9 cellular contexts compared by ENCODE assay signal in genomic region chr3:165642761-165643432, GRCh38.
DNase-seq lines count a peak whose midpoint lies in the region; ATAC-seq, FAIRE-seq and TF ChIP-seq lines count a peak whose summit lies in the region.
"Had no signal": no experiment of that assay in that cellular context is flagged by ENCODE, and none has a peak within 500 bp of the region (broad histone marks: within the 10 kb centered on the region; RNA-seq: fewer than 3 reads in every experiment).

No MANE protein-coding gene starts in this region.

- no peaks in the 10 kb centered on the region for H3K36me3 Mint-ChIP-seq in HFFc6 (ENCODE audit: low read depth)

- H3K36me3 ChIP-seq in small intestine (ENCODE audit: control insufficient read depth in 2 of 2, insufficient read depth in 2 of 2, low read length in 2 of 2): no peaks in the 10 kb centered on the region

- no peak for ATAC-seq in GM21576 (IDR thresholded peaks at IDR 0.05; ENCODE audit: unreplicated experiment)

- H3K27ac Mint-ChIP-seq in HFFc6: peak overlapping the region; percentile 99

- 37 to 39% (median 38%) methylated on average over 4 of the region's 4 CpGs for WGBS in small intestine, 3 donors

- FAIRE-seq in small intestine (lab: Jason Lieb, UNC): peak; percentile 15

- H3K4me3 ChIP-seq in fibroblast of villous mesenchyme (ENCODE audit: low read depth, low read length): no peak overlapping the region
- no peak overlapping the region for H3K4me3 ChIP-seq in small intestine (ENCODE audit: low read depth in 1 of 2, low read length in 2 of 2)

- peaks cover 0 to 3% of the 10 kb centered on the region in 2 donors for H3K4me1 ChIP-seq in small intestine (ENCODE audit: control insufficient read depth in 2 of 2, insufficient read depth in 1 of 2, low read depth in 1 of 2, low read length in 1 of 2)

- peak overlapping the region in 1 of 2 donors; percentile 20 for H3K27ac ChIP-seq in small intestine (ENCODE audit: low read depth in 1 of 2, low read length in 1 of 2)
- H3K27ac ChIP-seq: HL-60 had no signal

- peaks cover 30% of the 10 kb centered on the region for H3K4me1 Mint-ChIP-seq in HFFc6 (ENCODE audit: low read depth)

- DNase-seq in HFFc6 (peak; percentile 98), SHP77 (lab: John Stamatoyannopoulos, UW) (peak; percentile 49 to 62), fibroblast of villous mesenchyme (ENCODE audit: low read depth) (peak; percentile 88), small intestine (peak; percentile 85), GF-D8 (lab: John Stamatoyannopoulos, UW) (no peak), COLO668 (lab: John Stamatoyannopoulos, UW; ENCODE audit: unreplicated experiment) (no peak), NCI-H1694 (lab: John Stamatoyannopoulos, UW) (no peak)

- H3K9me3 Mint-ChIP-seq in HFFc6: no peaks in the 10 kb centered on the region

- TF ChIP-seq CTCF in HFFc6 (IDR thresholded peaks at IDR 0.05) (no peak), fibroblast of villous mesenchyme (IDR thresholded peaks at IDR 0.05; ENCODE audit: insufficient read depth, low read depth, low read length) (no peak)

- H3K27me3 Mint-ChIP-seq in HFFc6 (ENCODE audit: insufficient read depth): peaks cover 4% of the 10 kb centered on the region; the same call in 1 of the 2 replicates

- no peaks in the 10 kb centered on the region for H3K9me3 ChIP-seq in small intestine (ENCODE audit: control insufficient read depth, low read depth)

- H3K4me3 Mint-ChIP-seq in HFFc6: peak overlapping the region; percentile 72

- no peaks in the 10 kb centered on the region for H3K27me3 ChIP-seq in small intestine (ENCODE audit: control insufficient read depth in 2 of 2, insufficient read depth in 2 of 2, low read length in 2 of 2)

Comparison
In these comparisons a context has a peak if more than half of its experiments do, and no peak if none do; other contexts are left out.
1. DNase-seq: peak in HFFc6 (single experiment), SHP77 (2 of 2), fibroblast of villous mesenchyme (single experiment) and small intestine (single experiment); none in GF-D8 (single experiment), COLO668 (single experiment) and NCI-H1694 (single experiment).